Comparison of ENCODE assay signal across 1 cellular context in the genomic region with DNA sequence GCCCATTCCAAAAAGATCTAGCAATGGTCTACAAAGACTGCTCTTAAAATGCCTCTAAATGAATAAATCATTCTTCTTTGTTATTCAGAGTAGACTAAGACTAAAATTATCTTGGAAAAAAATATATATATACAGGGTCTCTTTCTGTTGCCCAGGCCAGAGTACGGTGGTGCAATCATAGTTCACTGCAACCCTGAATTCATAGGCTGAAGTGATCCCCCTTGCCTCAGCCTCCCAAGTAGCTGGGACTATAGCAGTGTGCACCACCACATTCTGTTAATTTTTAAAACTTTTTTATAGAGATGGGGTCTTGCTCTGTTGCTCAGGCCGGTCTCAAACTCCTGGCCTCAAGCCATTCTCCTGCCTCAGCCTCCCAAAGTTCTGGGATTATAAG.
TF ChIP-seq lines count a peak whose summit lies in the region.

No MANE protein-coding gene starts in this region.

TF ChIP-seq in endothelial cell of umbilical vein, 7 proteins besides CTCF, POLR2A, EP300 and RAD21 (continued from another document):
- TF ChIP-seq MYC (IDR thresholded peaks at IDR 0.05; ENCODE audit: low read depth, low read length) (no peak), JUN (IDR thresholded peaks at IDR 0.05; ENCODE audit: borderline replicate concordance, insufficient read depth, insufficient read length, low read depth) (no peak)
